Comparison of ENCODE assay signal across 21 cellular contexts in genomic region chr3:10265833-10266232, GRCh38. TPM values are rescaled to one million over a fixed set of nuclear protein-coding genes. Genes with fewer than 3 reads are reported as not detected.
DNase-seq lines count a peak whose midpoint lies in the region; ATAC-seq and TF ChIP-seq lines count a peak whose summit lies in the region.
"Had no signal": no experiment of that assay in that cellular context is flagged by ENCODE, and none has a peak within 500 bp of the region (broad histone marks: within the 10 kb centered on the region; RNA-seq: fewer than 3 reads in every experiment).

No MANE protein-coding gene starts in this region.

- no peaks in the 10 kb centered on the region for H3K27me3 ChIP-seq in Loucy (ENCODE audit: insufficient read depth, low read length, poor library complexity, severe bottlenecking)
- no peaks in the 10 kb centered on the region for H3K27me3 ChIP-seq in sigmoid colon
- H3K27me3 ChIP-seq: gastrocnemius medialis, neutrophil, tibial nerve had no signal

- H3K4me2 ChIP-seq in Loucy (ENCODE audit: low read depth, low read length, poor library complexity, severe bottlenecking), result peak overlapping the region; percentile 33

- H3K9ac ChIP-seq in Loucy (ENCODE audit: low read depth, low read length, poor library complexity, severe bottlenecking), result no peak overlapping the region

- peaks cover 56% of the 10 kb centered on the region for H3K36me3 Mint-ChIP-seq in activated T-cell treated with anti-CD3 and anti-CD28 coated beads, Interleukin-2, amount 50 U/mL, for 4 hours (ENCODE audit: insufficient read depth)
- peaks cover 63% of the 10 kb centered on the region for H3K36me3 Mint-ChIP-seq in activated naive CD8-positive, alpha-beta T cell treated with anti-CD3 and anti-CD28 coated beads, Interleukin-2, amount 50 U/mL, for 24 hours (ENCODE audit: low read depth)

- H3K27ac ChIP-seq in sigmoid colon, result no peak overlapping the region
- H3K27ac ChIP-seq: gastrocnemius medialis, neutrophil, psoas muscle, tibial nerve had no signal

- intact Hi-C loops in sigmoid colon (cut with DNase I), result no loop called here

- H3K79me2 ChIP-seq in Loucy (ENCODE audit: insufficient read depth, low read length), result peaks cover 99% of the 10 kb centered on the region

- ATAC-seq in activated T-cell treated with anti-CD3 and anti-CD28 coated beads, Interleukin-2, amount 50 U/mL, for 4 hours, result no peak
- ATAC-seq in activated naive CD8-positive, alpha-beta T cell treated with anti-CD3 and anti-CD28 coated beads, Interleukin-2, amount 50 U/mL, for 24 hours, result no peak
- no peak for ATAC-seq in GM19328 (IDR thresholded peaks at IDR 0.05; ENCODE audit: unreplicated experiment)
- ATAC-seq: gastrocnemius medialis, psoas muscle had no signal

- DNase-seq in activated T-cell treated with anti-CD3 and anti-CD28 coated beads, Interleukin-2, amount 50 U/mL, for 4 hours, result no peak
- no peak for DNase-seq in activated T-cell treated with anti-CD3 and anti-CD28 coated beads, Interleukin-2, amount 50 U/mL, for 48 hours
- DNase-seq in activated naive CD8-positive, alpha-beta T cell treated with anti-CD3 and anti-CD28 coated beads, Interleukin-2, amount 50 U/mL, for 24 hours, result no peak
- DNase-seq in sigmoid colon (peak; percentile 12), HuH-7.5 (ENCODE audit: low spot score) (no peak)
- DNase-seq: activated B cell treated with CpG ODN at 0.5 μM for 24 hours, Caco-2, DMS79, gastrocnemius medialis, GDM1, H9, IMR-90, NCI-H1092 treated with DMSO at 0.1 percent for 48 hours, NCI-H187, NCI-H524 treated with DMSO at 0.1 percent for 48 hours, psoas muscle had no signal

- 88 to 95% methylated on average over 2 of the region's 2 CpGs for WGBS in sigmoid colon, 2 donors

- peak overlapping the region; percentile 16 for H3K4me3 Mint-ChIP-seq in activated T-cell treated with anti-CD3 and anti-CD28 coated beads, Interleukin-2, amount 50 U/mL, for 4 hours
- H3K4me3 Mint-ChIP-seq in activated naive CD8-positive, alpha-beta T cell treated with anti-CD3 and anti-CD28 coated beads, Interleukin-2, amount 50 U/mL, for 24 hours, result peak overlapping the region; percentile 46
- H3K4me3 Mint-ChIP-seq: activated B cell treated with CpG ODN at 0.5 μM for 24 hours, B cell, H9 had no signal

- peaks cover 75% of the 10 kb centered on the region for H3K36me3 ChIP-seq in Loucy (ENCODE audit: insufficient read depth, low read length)
- peaks cover 7 to 43% (median 8%) of the 10 kb centered on the region in 4 donors for H3K36me3 ChIP-seq in sigmoid colon

- H4K20me1 ChIP-seq in Loucy (ENCODE audit: insufficient read depth, low read length, poor library complexity, severe bottlenecking), result peaks cover 56% of the 10 kb centered on the region

- H3K4me1 Mint-ChIP-seq in activated T-cell treated with anti-CD3 and anti-CD28 coated beads, Interleukin-2, amount 50 U/mL, for 4 hours (ENCODE audit: low read depth), result peaks cover 72% of the 10 kb centered on the region
- H3K4me1 Mint-ChIP-seq in activated naive CD8-positive, alpha-beta T cell treated with anti-CD3 and anti-CD28 coated beads, Interleukin-2, amount 50 U/mL, for 24 hours, result peaks cover 60% of the 10 kb centered on the region

- no peaks in the 10 kb centered on the region for H3K9me3 ChIP-seq in Loucy (ENCODE audit: insufficient read depth, low read depth, low read length)
- H3K9me3 ChIP-seq in sigmoid colon, result no peaks in the 10 kb centered on the region
- H3K9me3 ChIP-seq: Caco-2, gastrocnemius medialis, neutrophil, psoas muscle, tibial nerve had no signal

- TF ChIP-seq CTCF in Loucy (conservative IDR thresholded peaks at IDR 0.05; ENCODE audit: low read length) (no peak), sigmoid colon (IDR thresholded peaks at IDR 0.05) (no peak)

- H3K9me3 Mint-ChIP-seq in activated T-cell treated with anti-CD3 and anti-CD28 coated beads, Interleukin-2, amount 50 U/mL, for 4 hours, result no peaks in the 10 kb centered on the region
- H3K9me3 Mint-ChIP-seq in activated naive CD8-positive, alpha-beta T cell treated with anti-CD3 and anti-CD28 coated beads, Interleukin-2, amount 50 U/mL, for 24 hours, result no peaks in the 10 kb centered on the region
- H3K9me3 Mint-ChIP-seq: activated B cell treated with CpG ODN at 0.5 μM for 24 hours, H9 had no signal

- H3K27ac Mint-ChIP-seq in activated naive CD8-positive, alpha-beta T cell treated with anti-CD3 and anti-CD28 coated beads, Interleukin-2, amount 50 U/mL, for 24 hours, result peak overlapping the region; percentile 12
- H3K27ac Mint-ChIP-seq: activated B cell treated with CpG ODN at 0.5 μM for 24 hours, B cell had no signal

- no peak overlapping the region for H3K4me3 ChIP-seq in Loucy (ENCODE audit: low read length, poor library complexity, severe bottlenecking)
- no peak overlapping the region for H3K4me3 ChIP-seq in sigmoid colon
- H3K4me3 ChIP-seq: gastrocnemius medialis, psoas muscle, tibial nerve had no signal

- H3K9me2 ChIP-seq in Loucy (replicated peaks; ENCODE audit: low read depth, low read length), result no peaks in the 10 kb centered on the region

- H3F3A ChIP-seq in Loucy (ENCODE audit: low read depth), result no peaks in the 10 kb centered on the region

- H2AFZ ChIP-seq in Loucy (ENCODE audit: low read length), result no peak overlapping the region

- no peak for TF ChIP-seq POLR2A in sigmoid colon (IDR thresholded peaks at IDR 0.05)

- TF ChIP-seq EP300 in sigmoid colon (IDR thresholded peaks at IDR 0.05), result no peak

- peaks cover 32% of the 10 kb centered on the region for H3K4me1 ChIP-seq in Loucy (ENCODE audit: insufficient read depth, low read length, poor library complexity, severe bottlenecking)
- peaks cover 0 to 29% (median 11%) of the 10 kb centered on the region in 4 donors for H3K4me1 ChIP-seq in sigmoid colon
- H3K4me1 ChIP-seq: Caco-2 had no signal

- no peaks in the 10 kb centered on the region for H3K27me3 Mint-ChIP-seq in activated T-cell treated with anti-CD3 and anti-CD28 coated beads, Interleukin-2, amount 50 U/mL, for 4 hours (ENCODE audit: low read depth)
- H3K27me3 Mint-ChIP-seq in activated naive CD8-positive, alpha-beta T cell treated with anti-CD3 and anti-CD28 coated beads, Interleukin-2, amount 50 U/mL, for 24 hours, result no peaks in the 10 kb centered on the region
- H3K27me3 Mint-ChIP-seq: activated B cell treated with CpG ODN at 0.5 μM for 24 hours, B cell had no signal

RNA-seq across cellular contexts. Expression of gene TATDN2, which starts 17.6 kb away (rescaled TPM):
- total RNA-seq in activated T-cell treated with anti-CD3 and anti-CD28 coated beads, Interleukin-2, amount 50 U/mL, for 4 hours, result 10 to 100 TPM; 66.5 to 70.2 (median 66.5) TPM
- total RNA-seq in sigmoid colon, result 10 to 100 TPM; 11.2 to 23.3 (median 12.6) TPM
- polyA plus RNA-seq in sigmoid colon, result 10 to 100 TPM; 13.4 to 25.7 (median 17.4) TPM

RNA-seq across cellular contexts. Expression of gene GHRL, which starts 26.9 kb away (rescaled TPM):
- total RNA-seq in activated T-cell treated with anti-CD3 and anti-CD28 coated beads, Interleukin-2, amount 50 U/mL, for 4 hours, result under 1 TPM; 0.45 to 0.96 (median 0.63) TPM
- total RNA-seq in sigmoid colon, result under 1 TPM in 2 of 4 donors, not detected in 2; 0.54 to 0.71 TPM
- 1 to 10 TPM in 1 of 3 donors, not detected in 2; 1.5 TPM for polyA plus RNA-seq in sigmoid colon
- total RNA-seq: Caco-2, gastrocnemius medialis, IMR-90 had no signal

RNA-seq across cellular contexts. Expression of gene SEC13, which starts 55.1 kb away (rescaled TPM):
- 100 to 1,000 TPM; 143 to 154 (median 153) TPM for total RNA-seq in activated T-cell treated with anti-CD3 and anti-CD28 coated beads, Interleukin-2, amount 50 U/mL, for 4 hours
- total RNA-seq in sigmoid colon, result 10 to 100 TPM; 53.5 to 87.2 (median 67.1) TPM
- polyA plus RNA-seq in sigmoid colon, result 100 to 1,000 TPM; 125 to 178 (median 134) TPM
